ENCODE assay signal across 7 cellular contexts in genomic region chr10:131016556-131016955, GRCh38.
"Had no signal": no experiment of that assay in that cellular context is flagged by ENCODE, and none has a peak within 500 bp of the region (broad histone marks: within the 10 kb centered on the region; RNA-seq: fewer than 3 reads in every experiment).

No MANE protein-coding gene starts in this region.

- H3K4me3 ChIP-seq: GM23248, K562 had no signal

- H2AFZ ChIP-seq: GM23248 had no signal

- H3K9ac ChIP-seq: GM23248 had no signal

- FAIRE-seq: K562 had no signal

- DNase-seq: GM23248, GOT3, H7, HCEC 1CT, IMR-90 had no signal

- ATAC-seq: K562 had no signal

- H3K27ac ChIP-seq: GM23248, HL-60 had no signal
